ENCODE assay signal across 19 cellular contexts in genomic region chr5:58122157-58122556, GRCh38.
DNase-seq lines count a peak whose midpoint lies in the region.
"Had no signal": no experiment of that assay in that cellular context is flagged by ENCODE, and none has a peak within 500 bp of the region (broad histone marks: within the 10 kb centered on the region; RNA-seq: fewer than 3 reads in every experiment).

No MANE protein-coding gene starts in this region.

- peak overlapping the region; percentile 46 for H3K27ac ChIP-seq in caudate nucleus (ENCODE audit: low read depth, low read length)
- H3K27ac ChIP-seq: GM23248 had no signal

- DNase-seq in NCI-H146 (lab: John Stamatoyannopoulos, UW) (peak; percentile 31), NCI-H146 treated with DMSO at 0.1 percent for 48 hours (lab: John Stamatoyannopoulos, UW; ENCODE audit: unreplicated experiment) (no peak), NCI-H1930 (lab: John Stamatoyannopoulos, UW) (peak; percentile 13 to 26), caudate nucleus (lab: John Stamatoyannopoulos, UW) (peak in 2 of 61 donors; percentile 38 to 69), retina (peak; percentile 77), MV-4-11 (lab: John Stamatoyannopoulos, UW) (no peak), HuH-7 (ENCODE audit: low spot score) (no peak)
- DNase-seq in stimulated activated CD4-positive, alpha-beta T cell treated with anti-CD3 and anti-CD28 coated beads, Interleukin-2, amount 100 ng/mL, for 24 hours: no peak
- DNase-seq: BE2C; Calu3; CD4-positive, CD25-positive, alpha-beta regulatory T cell; GF-D8; GM23248; HCEC 1CT; NCI-H2029 treated with DMSO at 0.1 percent for 48 hours; NCI-H446 treated with DMSO at 0.1 percent for 48 hours; NCI-H774; SHP77 treated with DMSO at 0.1 percent for 48 hours; T-helper 1 cell had no signal

Comparison
In these comparisons a context has a peak if more than half of its experiments do, and no peak if none do; other contexts are left out.
1. DNase-seq: peak in NCI-H146 (single experiment), NCI-H1930 (2 of 2) and retina (single experiment); none in NCI-H146 treated with DMSO at 0.1 percent for 48 hours (single experiment), MV-4-11 (single experiment), HuH-7 (single experiment) and stimulated activated CD4-positive, alpha-beta T cell treated with anti-CD3 and anti-CD28 coated beads, Interleukin-2, amount 100 ng/mL, for 24 hours (0 of 2).